Comparison of ENCODE assay signal across 34 cellular contexts in genomic region chr14:93025055-93025454, GRCh38.
DNase-seq lines count a peak whose midpoint lies in the region; ATAC-seq lines count a peak whose summit lies in the region.
"Had no signal": no experiment of that assay in that cellular context is flagged by ENCODE, and none has a peak within 500 bp of the region (broad histone marks: within the 10 kb centered on the region; RNA-seq: fewer than 3 reads in every experiment).

No MANE protein-coding gene starts in this region.

- H3K27ac Mint-ChIP-seq in activated CD4-positive, alpha-beta T cell treated with anti-CD3 and anti-CD28 coated beads, Interleukin-2, amount 10 ng/mL, durations not matched to agents 24 days and 14 days: no peak overlapping the region
- H3K27ac Mint-ChIP-seq in T-cell: peak overlapping the region; percentile 23 to 78
- peak overlapping the region; percentile 18 for H3K27ac Mint-ChIP-seq in stimulated activated effector memory CD8-positive, alpha-beta T cell treated with anti-CD3 and anti-CD28 coated beads, Interleukin-12 subunit alpha, Interleukin-12 subunit beta, amount 100 ng/mL, for 72 hours
- H3K27ac Mint-ChIP-seq: HFFc6 had no signal

- DNase-seq in activated CD4-positive, alpha-beta T cell treated with anti-CD3 and anti-CD28 coated beads for 48 hours: peak; percentile 14
- DNase-seq in activated CD4-positive, alpha-beta T cell treated with anti-CD3 and anti-CD28 coated beads, Interleukin-2, amount 10 ng/mL, durations not matched to agents 24 days and 14 days: no peak
- DNase-seq in T-cell: peak in 17 of 34 experiments; percentile 4 to 35 (median 16)
- no peak for DNase-seq in stimulated activated effector memory CD8-positive, alpha-beta T cell treated with anti-CD3 and anti-CD28 coated beads, Interleukin-12 subunit alpha, Interleukin-12 subunit beta, amount 100 ng/mL, for 72 hours (ENCODE audit: low spot score in 2 of 2)
- no peak for DNase-seq in cortex of kidney (lab: John Stamatoyannopoulos, UW)
- DNase-seq in NCI-H2227 (lab: John Stamatoyannopoulos, UW; ENCODE audit: unreplicated experiment): no peak
- DNase-seq: 8988T; activated CD8-positive, alpha-beta memory T cell treated with anti-CD3 and anti-CD28 coated beads for 24 hours; activated naive CD4-positive, alpha-beta T cell treated with Interleukin-2 at 50 U/mL for 16 hours; amniotic stem cell; C1 segment of cervical spinal cord; DND-41; effector CD4-positive, alpha-beta T cell; GOT3; HFFc6; kidney glomerular epithelial cell; lower lobe of right lung; midbrain; MM.1S; NCI-H1105 treated with DMSO at 0.1 percent for 48 hours; NCI-H187 treated with DMSO at 0.1 percent for 48 hours; NCI-H2171; NCI-H510A treated with DMSO at 0.1 percent for 48 hours; RPMI8226; sigmoid colon; T-helper 1 cell; uterus had no signal

- H3K4me3 Mint-ChIP-seq in activated CD4-positive, alpha-beta T cell treated with anti-CD3 and anti-CD28 coated beads, Interleukin-2, amount 10 ng/mL, durations not matched to agents 24 days and 14 days: no peak overlapping the region
- H3K4me3 Mint-ChIP-seq in T-cell: peak overlapping the region in 1 of 3 donors; percentile 8
- no peak overlapping the region for H3K4me3 Mint-ChIP-seq in stimulated activated effector memory CD8-positive, alpha-beta T cell treated with anti-CD3 and anti-CD28 coated beads, Interleukin-12 subunit alpha, Interleukin-12 subunit beta, amount 100 ng/mL, for 72 hours
- H3K4me3 Mint-ChIP-seq: HFFc6; natural killer cell treated with Interleukin-12 subunit alpha and Interleukin-12 subunit beta and Interleukin-15 and Interleukin-18, amount 100 ng/mL, for 72 hours had no signal

- peaks cover 10% of the 10 kb centered on the region for H3K4me1 Mint-ChIP-seq in activated CD4-positive, alpha-beta T cell treated with anti-CD3 and anti-CD28 coated beads, Interleukin-2, amount 10 ng/mL, durations not matched to agents 24 days and 14 days
- peaks cover 25 to 32% (median 27%) of the 10 kb centered on the region in 3 donors for H3K4me1 Mint-ChIP-seq in T-cell
- peaks cover 54% of the 10 kb centered on the region for H3K4me1 Mint-ChIP-seq in stimulated activated effector memory CD8-positive, alpha-beta T cell treated with anti-CD3 and anti-CD28 coated beads, Interleukin-12 subunit alpha, Interleukin-12 subunit beta, amount 100 ng/mL, for 72 hours

- intact Hi-C loops in activated CD4-positive, alpha-beta T cell treated with anti-CD3 and anti-CD28 coated beads, Interleukin-2, amount 10 ng/mL, durations not matched to agents 24 days and 14 days (cut with micrococcal nuclease): no loop called here

- ATAC-seq in T-cell (replicated peaks in 1 of 4) (peak in 3 of 4 experiments; percentile 47 to 75 (median 69)), GM18907 (IDR thresholded peaks at IDR 0.05; ENCODE audit: unreplicated experiment) (no peak)
- ATAC-seq in stimulated activated effector memory CD8-positive, alpha-beta T cell treated with anti-CD3 and anti-CD28 coated beads, Interleukin-12 subunit alpha, Interleukin-12 subunit beta, amount 100 ng/mL, for 72 hours: no peak
- ATAC-seq: activated CD4-positive, CD25-positive, alpha-beta regulatory T cell treated with anti-CD3 and anti-CD28 coated beads, Interleukin-2, amount 50 U/mL, for 24 hours; gastroesophageal sphincter; K562; lower lobe of right lung; natural killer cell treated with Interleukin-12 subunit alpha and Interleukin-12 subunit beta and Interleukin-15 and Interleukin-18, amount 100 ng/mL, for 72 hours had no signal

- H3K27me3 Mint-ChIP-seq in activated CD4-positive, alpha-beta T cell treated with anti-CD3 and anti-CD28 coated beads, Interleukin-2, amount 10 ng/mL, durations not matched to agents 24 days and 14 days: no peaks in the 10 kb centered on the region
- no peaks in the 10 kb centered on the region for H3K27me3 Mint-ChIP-seq in T-cell
- H3K27me3 Mint-ChIP-seq: natural killer cell treated with Interleukin-12 subunit alpha and Interleukin-12 subunit beta and Interleukin-15 and Interleukin-18, amount 100 ng/mL, for 72 hours had no signal

- POLR2A ChIA-PET in T-cell (lab: Charles Lee): no interaction called here

- peaks cover 7% of the 10 kb centered on the region for H3K36me3 Mint-ChIP-seq in activated CD4-positive, alpha-beta T cell treated with anti-CD3 and anti-CD28 coated beads, Interleukin-2, amount 10 ng/mL, durations not matched to agents 24 days and 14 days (ENCODE audit: low read depth)
- H3K36me3 Mint-ChIP-seq in T-cell: peaks cover 9% of the 10 kb centered on the region
- H3K36me3 Mint-ChIP-seq in stimulated activated effector memory CD8-positive, alpha-beta T cell treated with anti-CD3 and anti-CD28 coated beads, Interleukin-12 subunit alpha, Interleukin-12 subunit beta, amount 100 ng/mL, for 72 hours: peaks cover 13% of the 10 kb centered on the region
- H3K36me3 Mint-ChIP-seq: natural killer cell treated with Interleukin-12 subunit alpha and Interleukin-12 subunit beta and Interleukin-15 and Interleukin-18, amount 100 ng/mL, for 72 hours had no signal

- peaks cover 3% of the 10 kb centered on the region for H3K9me3 Mint-ChIP-seq in activated CD4-positive, alpha-beta T cell treated with anti-CD3 and anti-CD28 coated beads, Interleukin-2, amount 10 ng/mL, durations not matched to agents 24 days and 14 days
- no peaks in the 10 kb centered on the region for H3K9me3 Mint-ChIP-seq in T-cell
- no peaks in the 10 kb centered on the region for H3K9me3 Mint-ChIP-seq in stimulated activated effector memory CD8-positive, alpha-beta T cell treated with anti-CD3 and anti-CD28 coated beads, Interleukin-12 subunit alpha, Interleukin-12 subunit beta, amount 100 ng/mL, for 72 hours
- H3K9me3 Mint-ChIP-seq: HFFc6; natural killer cell treated with Interleukin-12 subunit alpha and Interleukin-12 subunit beta and Interleukin-15 and Interleukin-18, amount 100 ng/mL, for 72 hours had no signal

- peak overlapping the region; percentile 12 for H3K27ac ChIP-seq in angular gyrus (ENCODE audit: low read depth, low read length)
- H3K27ac ChIP-seq: gastroesophageal sphincter, lower lobe of right lung, sigmoid colon, thoracic aorta, uterus had no signal

- CTCF ChIA-PET in T-cell (lab: Charles Lee): no interaction called here

Comparison
In these comparisons a context has a peak if more than half of its experiments do, and no peak if none do; other contexts are left out.
1. ATAC-seq: peak in T-cell (3 of 4); none in stimulated activated effector memory CD8-positive, alpha-beta T cell treated with anti-CD3 and anti-CD28 coated beads, Interleukin-12 subunit alpha, Interleukin-12 subunit beta, amount 100 ng/mL, for 72 hours (single experiment) and GM18907 (single experiment).